Comparison of ENCODE assay signal across 9 cellular contexts in genomic region chr17:16353702-16354174, GRCh38. TPM values are rescaled to one million over a fixed set of nuclear protein-coding genes. Genes with fewer than 3 reads are reported as not detected.
DNase-seq lines count a peak whose midpoint lies in the region; ATAC-seq, FAIRE-seq and TF ChIP-seq lines count a peak whose summit lies in the region.
"Had no signal": no experiment of that assay in that cellular context is flagged by ENCODE, and none has a peak within 500 bp of the region (broad histone marks: within the 10 kb centered on the region; RNA-seq: fewer than 3 reads in every experiment).

No MANE protein-coding gene starts in this region.

- peak overlapping the region; percentile 77 for H3K4me3 Mint-ChIP-seq in activated naive CD4-positive, alpha-beta T cell treated with anti-CD3 and anti-CD28 coated beads, Interleukin-2, amount 10 ng/mL, durations not matched to agents 7 days and 5 days

- peak overlapping the region; percentile 96 for H2AFZ ChIP-seq in K562 (ENCODE audit: low read depth, low read length)

- H3K27ac ChIP-seq in K562 (ENCODE audit: extremely low read depth, low read depth, low read length) = peak overlapping the region; percentile 26; the same call in 1 of the 3 replicates
- H3K27ac ChIP-seq in mesendoderm (ENCODE audit: low read depth, low read length) = no peak overlapping the region
- H3K27ac ChIP-seq in upper lobe of right lung = no peak overlapping the region

- H3K4me2 ChIP-seq in K562 (ENCODE audit: insufficient read depth, low read length) = peak overlapping the region; percentile 60
- H3K4me2 ChIP-seq in mesendoderm (ENCODE audit: low read length) = peak overlapping the region; percentile 61

- TF ChIP-seq RAD21 in K562 (CRISPR knock-in tag; conservative IDR thresholded peaks at IDR 0.05 in 1 of 2, IDR thresholded peaks at IDR 0.05 in 1 of 2) = no peak

- H2BK120ac ChIP-seq in mesendoderm (ENCODE audit: low read depth, low read length) = no peak overlapping the region

- CTCF ChIA-PET in activated naive CD4-positive, alpha-beta T cell treated with anti-CD3 and anti-CD28 coated beads, Interleukin-2, amount 10 ng/mL, durations not matched to agents 7 days and 5 days (lab: Charles Lee) = interaction anchor here (1.0 to 4.6 kb wide), 3 partner anchors 10 to 85 kb away, joined by 4 to 28 read pairs (median 4); no protein-coding TSS in a partner anchor
- CTCF ChIA-PET in K562 (lab: Yijun Ruan, JAX; ENCODE audit: low intra/inter-chr PET ratio) = interaction anchor here (0.9 kb wide), 1 partner anchor 168 kb away, joined by 3 read pairs; no protein-coding TSS in a partner anchor

- H3K4ac ChIP-seq in mesendoderm (ENCODE audit: low read depth, low read length) = no peak overlapping the region

- H3K4me1 ChIP-seq in K562 (replicated peaks in 1 of 2; ENCODE audit: control insufficient read depth in 2 of 2, insufficient read depth in 2 of 2, low read length in 2 of 2) = peaks cover 0 to 15% of the 10 kb centered on the region in 2 experiments; a peak in 4 of 5 replicates
- peaks cover 2% of the 10 kb centered on the region for H3K4me1 ChIP-seq in mesendoderm (ENCODE audit: control insufficient read depth, low read depth, low read length)
- H3K4me1 ChIP-seq in upper lobe of right lung = peaks cover 12% of the 10 kb centered on the region

- H2BK15ac ChIP-seq in mesendoderm (replicated peaks; ENCODE audit: low read depth) = no peak overlapping the region

- WGBS in K562 (ENCODE audit: insufficient coverage, low coverage, missing lambda C conversion rate) = 73% methylated on average over 17 of the region's 25 CpGs
- no CpG with 5 or more reads among the region's 25 CpGs for WGBS in mesendoderm (ENCODE audit: extremely low coverage, insufficient coverage, low lambda C conversion rate)

- H3K36me3 ChIP-seq in K562 (ENCODE audit: control insufficient read depth, insufficient read depth, low read length) (peaks cover 13% of the 10 kb centered on the region), mesendoderm (ENCODE audit: control insufficient read depth, insufficient read depth, low read length) (peaks cover 5% of the 10 kb centered on the region), upper lobe of right lung (no peaks in the 10 kb centered on the region)

- H3K36me3 Mint-ChIP-seq in activated naive CD4-positive, alpha-beta T cell treated with anti-CD3 and anti-CD28 coated beads, Interleukin-2, amount 10 ng/mL, durations not matched to agents 7 days and 5 days = peaks cover 4% of the 10 kb centered on the region

- no peak overlapping the region for H4K8ac ChIP-seq in mesendoderm (ENCODE audit: low read depth, low read length)

- no peak for DNase-seq in activated naive CD4-positive, alpha-beta T cell treated with anti-CD3 and anti-CD28 coated beads, Interleukin-2, amount 10 ng/mL, durations not matched to agents 7 days and 5 days
- no peak for DNase-seq in activated naive CD4-positive, alpha-beta T cell treated with anti-CD3 and anti-CD28 coated beads, Interleukin-2, amount 50 U/mL, for 16 hours
- no peak for DNase-seq in K562 (ENCODE audit: extremely low read depth in 1 of 4, low spot score in 3 of 4)
- DNase-seq in mesendoderm = no peak
- DNase-seq in upper lobe of right lung = no peak
- no peak for DNase-seq in midbrain (lab: John Stamatoyannopoulos, UW)

- H4K5ac ChIP-seq in mesendoderm (ENCODE audit: low read length) = no peak overlapping the region

- in situ Hi-C loops in K562 (cut with MboI) = no loop called here

- no peak overlapping the region for H2AK5ac ChIP-seq in mesendoderm (ENCODE audit: low read length)

- POLR2A ChIA-PET in K562 (lab: Yijun Ruan, JAX) = interaction anchor here (0.6 to 2.0 kb wide), 6 partner anchors 10 to 135 kb away, joined by 3 to 10 read pairs (median 5); partner anchors contain the start of gene UBB

- no peaks in the 10 kb centered on the region for H3K9me3 Mint-ChIP-seq in activated naive CD4-positive, alpha-beta T cell treated with anti-CD3 and anti-CD28 coated beads, Interleukin-2, amount 10 ng/mL, durations not matched to agents 7 days and 5 days

- H3K27me3 Mint-ChIP-seq in activated naive CD4-positive, alpha-beta T cell treated with anti-CD3 and anti-CD28 coated beads, Interleukin-2, amount 10 ng/mL, durations not matched to agents 7 days and 5 days = peaks cover 19% of the 10 kb centered on the region

- H3K79me2 ChIP-seq in K562 (ENCODE audit: control insufficient read depth, insufficient read depth, low read length) = peaks cover 33% of the 10 kb centered on the region
- H3K79me2 ChIP-seq in mesendoderm (ENCODE audit: control insufficient read depth, insufficient read depth, low read length) = peaks cover 10% of the 10 kb centered on the region

- H3K27me3 ChIP-seq in K562 (ENCODE audit: control insufficient read depth in 2 of 2, insufficient read depth in 2 of 2, low read length in 2 of 2) (no peaks in the 10 kb centered on the region), mesendoderm (ENCODE audit: insufficient read depth, low read length, poor library complexity) (no peaks in the 10 kb centered on the region), upper lobe of right lung (no peaks in the 10 kb centered on the region)

- no peak for FAIRE-seq in K562 (lab: Jason Lieb, UNC)
- FAIRE-seq: G401.6 had no signal

- no TSS peak for BruUV-seq in K562 (replicated peaks; lab: Mats Ljungman, UMichigan)

- no peak for TF ChIP-seq POLR2A in K562 (conservative IDR thresholded peaks at IDR 0.05)

- H3K4me3 ChIP-seq in K562 (peak overlapping the region; percentile 93), mesendoderm (ENCODE audit: low read length) (no peak overlapping the region), upper lobe of right lung (peak overlapping the region; percentile 48)

- H3K79me1 ChIP-seq in mesendoderm (ENCODE audit: low read length) = peaks cover 2% of the 10 kb centered on the region

- H3K9me3 ChIP-seq in K562 (replicated peaks; ENCODE audit: control insufficient read depth, insufficient read depth, low read depth, low read length) = no peaks in the 10 kb centered on the region
- H3K9me3 ChIP-seq in upper lobe of right lung = no peaks in the 10 kb centered on the region

- no peak overlapping the region for H2BK5ac ChIP-seq in mesendoderm (ENCODE audit: low read length)

- peaks cover 24% of the 10 kb centered on the region for H3K4me1 Mint-ChIP-seq in activated naive CD4-positive, alpha-beta T cell treated with anti-CD3 and anti-CD28 coated beads, Interleukin-2, amount 10 ng/mL, durations not matched to agents 7 days and 5 days

- peak overlapping the region in 1 of 2 experiments; percentile 93; a peak in 3 of 4 replicates for H3K9ac ChIP-seq in K562 (ENCODE audit: insufficient read depth in 1 of 2, low read depth in 2 of 2, low read length in 2 of 2)
- peak overlapping the region; percentile 46 for H3K9ac ChIP-seq in mesendoderm (ENCODE audit: low read length)

- H3K56ac ChIP-seq in mesendoderm (ENCODE audit: low read length) = peak overlapping the region; percentile 73

- no peak for TF ChIP-seq EP300 in K562 (IDR thresholded peaks at IDR 0.05; ENCODE audit: low read length)

- H3K9me1 ChIP-seq in K562 (ENCODE audit: control insufficient read depth, insufficient read depth, low read length) = no peaks in the 10 kb centered on the region

- no peaks in the 10 kb centered on the region for H4K20me1 ChIP-seq in K562 (replicated peaks; ENCODE audit: control insufficient read depth, insufficient read depth, low read length)

- H3K18ac ChIP-seq in mesendoderm (ENCODE audit: low read length) = no peak overlapping the region

- no peak overlapping the region for H3K23ac ChIP-seq in mesendoderm (ENCODE audit: low read length)

- intact Hi-C loops in K562 (cut with micrococcal nuclease) (loop anchor here (5.0 kb wide), 1 partner anchor 66 kb away; no protein-coding TSS in a partner anchor), upper lobe of right lung (cut with DNase I) (no loop called here)

- H3K27ac Mint-ChIP-seq in activated naive CD4-positive, alpha-beta T cell treated with anti-CD3 and anti-CD28 coated beads, Interleukin-2, amount 10 ng/mL, durations not matched to agents 7 days and 5 days = peak overlapping the region; percentile 78

- no peak for ATAC-seq in K562
- ATAC-seq in upper lobe of right lung = no peak
- no peak for ATAC-seq in GM19397 (IDR thresholded peaks at IDR 0.05; ENCODE audit: unreplicated experiment)
- no peak for ATAC-seq in GM18498 (IDR thresholded peaks at IDR 0.05; ENCODE audit: unreplicated experiment)

- TF ChIP-seq CTCF in K562 (IDR thresholded peaks at IDR 0.05 in 2 of 3, conservative IDR thresholded peaks at IDR 0.05 in 1 of 3; ENCODE audit: insufficient read depth in 2 of 3, low read depth in 1 of 3, low read length in 3 of 3) = no peak
- no peak for TF ChIP-seq CTCF in upper lobe of right lung (IDR thresholded peaks at IDR 0.05)

RNA-seq across cellular contexts. Expression of gene CENPV, which starts 0.5 kb away (rescaled TPM):
- 56.5 and 86.7 TPM in 2 replicates for total RNA-seq in K562 (2011; cell fraction: chromatin; rRNA removed; ENCODE audit: low replicate concordance)
- total RNA-seq in K562 (2011; cell fraction: nucleolus; rRNA removed) = 65.5 and 66.5 TPM in 2 replicates
- 76.8 and 103 TPM in 2 replicates for total RNA-seq in K562 (2011; cell fraction: nucleoplasm; rRNA removed)
- total RNA-seq in K562 (2014; rRNA removed) (90.9 and 131 TPM in 2 replicates), K562 (2014; rRNA removed; fragmentation: Illumina TruSeq; extraction: Trizol) (89.6 and 95.5 TPM in 2 replicates), K562 (2015; rRNA removed; fragmentation: Illumina TruSeq; extraction: Trizol) (67.4 and 75.0 TPM in 2 replicates), K562 (2021) (86.1 and 89.1 TPM in 2 replicates), upper lobe of right lung (10.4 TPM)
- polyA plus RNA-seq in K562 (2011; rRNA removed) (112 and 128 TPM in 2 replicates), K562 (2014; fragmentation: Illumina TruSeq; extraction: Trizol) (89.3 and 96.6 TPM in 2 replicates), K562 (2014; fragmentation: Nextera tagmentation; extraction: Ambion mirVana) (10 to 100 TPM; 17.8 to 25.8 TPM), K562 (2014; rRNA removed) (91.8 and 100 TPM in 2 replicates)
- polyA plus RNA-seq in K562 (2011; cell fraction: cytosol; rRNA removed) = 115 and 125 TPM in 2 replicates
- polyA plus RNA-seq in K562 (2011; cell fraction: nucleus; rRNA removed) = 114 and 127 TPM in 2 replicates
- 64.4 and 69.3 TPM in 2 replicates for polyA plus RNA-seq in K562 (2012)
- 53.0 and 61.8 TPM in 2 replicates for polyA minus RNA-seq in K562 (2011; rRNA and poly(A)+ RNA removed)
- polyA minus RNA-seq in K562 (2011; cell fraction: cytosol; rRNA and poly(A)+ RNA removed) = 24.5 and 25.6 TPM in 2 replicates
- polyA minus RNA-seq in K562 (2011; cell fraction: nucleus; rRNA and poly(A)+ RNA removed) = 17.9 and 22.4 TPM in 2 replicates
- 319 TPM for polyA plus RNA-seq in mesendoderm (2013, experiment 1 of 2)
- polyA plus RNA-seq in mesendoderm (2013, experiment 2 of 2) = 316 TPM

RNA-seq across cellular contexts. Expression of gene UBB, which starts 27.2 kb away (rescaled TPM):
- total RNA-seq in K562 (2011; cell fraction: chromatin; rRNA removed; ENCODE audit: low replicate concordance) = 132 and 247 TPM in 2 replicates
- 377 and 399 TPM in 2 replicates for total RNA-seq in K562 (2011; cell fraction: nucleolus; rRNA removed)
- total RNA-seq in K562 (2011; cell fraction: nucleoplasm; rRNA removed) = 354 and 382 TPM in 2 replicates
- total RNA-seq in K562 (2014; rRNA removed) = 2,054 and 2,801 TPM in 2 replicates
- total RNA-seq in K562 (2014; rRNA removed; fragmentation: Illumina TruSeq; extraction: Trizol) = 1,199 and 1,477 TPM in 2 replicates
- total RNA-seq in K562 (2015; rRNA removed; fragmentation: Illumina TruSeq; extraction: Trizol) = 1,630 and 1,692 TPM in 2 replicates
- 1,581 and 1,675 TPM in 2 replicates for total RNA-seq in K562 (2021)
- polyA plus RNA-seq in K562 (2011; rRNA removed) = 1,069 and 1,272 TPM in 2 replicates
- 1,564 and 2,005 TPM in 2 replicates for polyA plus RNA-seq in K562 (2011; cell fraction: cytosol; rRNA removed)
- 726 and 879 TPM in 2 replicates for polyA plus RNA-seq in K562 (2011; cell fraction: nucleus; rRNA removed)
- polyA plus RNA-seq in K562 (2012) = 2,693 and 3,124 TPM in 2 replicates
- polyA plus RNA-seq in K562 (2014; fragmentation: Illumina TruSeq; extraction: Trizol) = 1,681 and 1,922 TPM in 2 replicates
- 1,000 to 10,000 TPM; 3,942 to 4,143 TPM for polyA plus RNA-seq in K562 (2014; fragmentation: Nextera tagmentation; extraction: Ambion mirVana)
- polyA plus RNA-seq in K562 (2014; rRNA removed) = 1,696 and 2,000 TPM in 2 replicates
- polyA minus RNA-seq in K562 (2011; rRNA and poly(A)+ RNA removed) = 966 and 1,497 TPM in 2 replicates
- polyA minus RNA-seq in K562 (2011; cell fraction: cytosol; rRNA and poly(A)+ RNA removed) = 625 and 785 TPM in 2 replicates
- polyA minus RNA-seq in K562 (2011; cell fraction: nucleus; rRNA and poly(A)+ RNA removed) = 116 and 251 TPM in 2 replicates
- 2,431 TPM for polyA plus RNA-seq in mesendoderm (2013, experiment 1 of 2)
- 2,399 TPM for polyA plus RNA-seq in mesendoderm (2013, experiment 2 of 2)
- 1,410 TPM for total RNA-seq in upper lobe of right lung
